Comparison of ENCODE assay signal across 10 cellular contexts in genomic region chr7:155961241-155962190, GRCh38.
DNase-seq lines count a peak whose midpoint lies in the region; ATAC-seq and TF ChIP-seq lines count a peak whose summit lies in the region.
"Had no signal": no experiment of that assay in that cellular context is flagged by ENCODE, and none has a peak within 500 bp of the region (broad histone marks: within the 10 kb centered on the region; RNA-seq: fewer than 3 reads in every experiment).

No MANE protein-coding gene starts in this region.

- H3K36me3 ChIP-seq in liver (ENCODE audit: control insufficient read depth in 4 of 4, insufficient read depth in 3 of 4, low read depth in 1 of 4, low read length in 3 of 4): no peaks in the 10 kb centered on the region
- no peaks in the 10 kb centered on the region for H3K36me3 ChIP-seq in upper lobe of right lung
- no peaks in the 10 kb centered on the region for H3K36me3 ChIP-seq in prostate gland

- intact Hi-C loops in cardiac septum (cut with DNase I): no loop called here
- intact Hi-C loops in left ventricle myocardium superior (cut with micrococcal nuclease): no loop called here
- intact Hi-C loops in upper lobe of right lung (cut with DNase I): no loop called here
- intact Hi-C loops in prostate gland (cut with DNase I): no loop called here

- peaks cover 27% of the 10 kb centered on the region for H3K27me3 Mint-ChIP-seq in activated T-cell treated with anti-CD3 and anti-CD28 coated beads, Interleukin-2, amount 50 U/mL, for 72 hours (ENCODE audit: low read depth)

- no peak overlapping the region for H3K9ac ChIP-seq in liver (ENCODE audit: low read depth in 1 of 2, low read length in 2 of 2)

- TF ChIP-seq CTCF in liver (IDR thresholded peaks at IDR 0.05; ENCODE audit: low read depth, low read length, missing input control): no peak
- TF ChIP-seq CTCF in upper lobe of right lung (IDR thresholded peaks at IDR 0.05): no peak
- no peak for TF ChIP-seq CTCF in prostate gland (IDR thresholded peaks at IDR 0.05)

- 29% methylated on average over 25 of the region's 25 CpGs for WGBS in liver
- WGBS in prostate gland: 42% methylated on average over 25 of the region's 25 CpGs

- TF ChIP-seq POLR2A in prostate gland (IDR thresholded peaks at IDR 0.05): no peak

- H3K9me3 ChIP-seq in liver (ENCODE audit: control insufficient read depth in 4 of 4, low read length in 3 of 4) (no peaks in the 10 kb centered on the region), upper lobe of right lung (no peaks in the 10 kb centered on the region), prostate gland (no peaks in the 10 kb centered on the region)
- H3K9me3 ChIP-seq: Caco-2 had no signal

- H3K27ac ChIP-seq in liver (ENCODE audit: low read depth in 1 of 2, low read length in 2 of 2): no peak overlapping the region
- H3K27ac ChIP-seq in upper lobe of right lung: no peak overlapping the region
- no peak overlapping the region for H3K27ac ChIP-seq in prostate gland

- H3K36me3 Mint-ChIP-seq in activated T-cell treated with anti-CD3 and anti-CD28 coated beads, Interleukin-2, amount 50 U/mL, for 72 hours (ENCODE audit: insufficient read depth in 2 of 2): no peaks in the 10 kb centered on the region
- H3K36me3 Mint-ChIP-seq: memory B cell had no signal

- ATAC-seq in left ventricle myocardium superior: no peak
- ATAC-seq in activated T-cell treated with anti-CD3 and anti-CD28 coated beads, Interleukin-2, amount 50 U/mL, for 72 hours (replicated peaks in 1 of 2): peak; percentile 11 to 16
- peak; percentile 77 for ATAC-seq in upper lobe of right lung
- ATAC-seq in HG03159 (IDR thresholded peaks at IDR 0.05; ENCODE audit: unreplicated experiment): no peak

- H3K4me3 Mint-ChIP-seq in activated T-cell treated with anti-CD3 and anti-CD28 coated beads, Interleukin-2, amount 50 U/mL, for 72 hours: peak overlapping the region; percentile 21 to 25
- H3K4me3 Mint-ChIP-seq: memory B cell had no signal

- no peak overlapping the region for H3K27ac Mint-ChIP-seq in activated T-cell treated with anti-CD3 and anti-CD28 coated beads, Interleukin-2, amount 50 U/mL, for 72 hours
- H3K27ac Mint-ChIP-seq: memory B cell had no signal

- peaks cover 33% of the 10 kb centered on the region for H3K4me1 Mint-ChIP-seq in activated T-cell treated with anti-CD3 and anti-CD28 coated beads, Interleukin-2, amount 50 U/mL, for 72 hours (ENCODE audit: low read depth)
- H3K4me1 Mint-ChIP-seq: memory B cell had no signal

- peak in 1 of 2 donors; percentile 39 for TF ChIP-seq RAD21 in liver (IDR thresholded peaks at IDR 0.05)

- peaks cover 0 to 1% of the 10 kb centered on the region in 2 donors for H3K9me3 Mint-ChIP-seq in activated T-cell treated with anti-CD3 and anti-CD28 coated beads, Interleukin-2, amount 50 U/mL, for 72 hours
- H3K9me3 Mint-ChIP-seq: memory B cell had no signal

- no peaks in the 10 kb centered on the region for H3K4me1 ChIP-seq in liver (ENCODE audit: control insufficient read depth in 4 of 4, insufficient read depth in 4 of 4, low read length in 3 of 4)
- H3K4me1 ChIP-seq in upper lobe of right lung: no peaks in the 10 kb centered on the region
- H3K4me1 ChIP-seq in prostate gland (replicated peaks): no peaks in the 10 kb centered on the region
- H3K4me1 ChIP-seq: Caco-2 had no signal

- peak; percentile 53 for DNase-seq in cardiac septum (ENCODE audit: low spot score)
- no peak for DNase-seq in left ventricle myocardium superior
- peak; percentile 28 to 31 for DNase-seq in activated T-cell treated with anti-CD3 and anti-CD28 coated beads, Interleukin-2, amount 50 U/mL, for 72 hours
- peak; percentile 85 for DNase-seq in upper lobe of right lung
- DNase-seq in HCEC 1CT: no peak
- no peak for DNase-seq in prostate gland (ENCODE audit: low spot score)

- H3K4me3 ChIP-seq in liver (ENCODE audit: low read depth in 1 of 3, low read length in 3 of 3) (peak overlapping the region in 1 of 3 donors; percentile 29), upper lobe of right lung (no peak overlapping the region), prostate gland (no peak overlapping the region)

- H3K27me3 ChIP-seq in liver (ENCODE audit: control insufficient read depth in 4 of 4, insufficient read depth in 4 of 4, low read length in 3 of 4) (no peaks in the 10 kb centered on the region), upper lobe of right lung (no peaks in the 10 kb centered on the region), prostate gland (replicated peaks; ENCODE audit: insufficient read depth) (no peaks in the 10 kb centered on the region)

TF ChIP-seq in liver, 16 proteins besides CTCF, POLR2A, EP300 and RAD21:
- TF ChIP-seq FOXA1 (IDR thresholded peaks at IDR 0.05) (no peak), JUND (IDR thresholded peaks at IDR 0.05) (peak in 1 of 2 donors; percentile 73), NR2F2 (IDR thresholded peaks at IDR 0.05) (no peak), HNF4G (IDR thresholded peaks at IDR 0.05) (no peak), EGR1 (IDR thresholded peaks at IDR 0.05; ENCODE audit: low read depth in 2 of 2) (peak in 1 of 2 donors; percentile 100), GABPA (IDR thresholded peaks at IDR 0.05 in 1 of 2, conservative IDR thresholded peaks at IDR 0.05 in 1 of 2) (no peak), HNF4A (conservative IDR thresholded peaks at IDR 0.05) (peak in 1 of 2 donors; percentile 95), REST (IDR thresholded peaks at IDR 0.05) (peak; percentile 84), MAX (IDR thresholded peaks at IDR 0.05) (peak; percentile 49), FOXA2 (IDR thresholded peaks at IDR 0.05) (peak; percentile 49), RXRA (IDR thresholded peaks at IDR 0.05) (peak in 1 of 2 donors; percentile 80), YY1 (IDR thresholded peaks at IDR 0.05) (peak; percentile 69), TAF1 (conservative IDR thresholded peaks at IDR 0.05) (no peak), ZBTB33 (IDR thresholded peaks at IDR 0.05) (no peak), ATF3 (IDR thresholded peaks at IDR 0.05) (no peak), SP1 (IDR thresholded peaks at IDR 0.05) (no peak)

Comparison
In these comparisons a context has a peak if more than half of its experiments do, and no peak if none do; other contexts are left out.
1. DNase-seq: peak in cardiac septum (single experiment), activated T-cell treated with anti-CD3 and anti-CD28 coated beads, Interleukin-2, amount 50 U/mL, for 72 hours (2 of 2) and upper lobe of right lung (single experiment); none in left ventricle myocardium superior (single experiment), HCEC 1CT (single experiment) and prostate gland (single experiment).
2. ATAC-seq: peak in activated T-cell treated with anti-CD3 and anti-CD28 coated beads, Interleukin-2, amount 50 U/mL, for 72 hours (2 of 2) and upper lobe of right lung (single experiment); none in left ventricle myocardium superior (single experiment) and HG03159 (single experiment).